In genomic region chr1:167548059-167548932, GRCh38 we compare ENCODE assay signal across 13 cellular contexts. TPM values are rescaled to one million over a fixed set of nuclear protein-coding genes. Genes with fewer than 3 reads are reported as not detected.
DNase-seq lines count a peak whose midpoint lies in the region; ATAC-seq and TF ChIP-seq lines count a peak whose summit lies in the region.
"Had no signal": no experiment of that assay in that cellular context is flagged by ENCODE, and none has a peak within 500 bp of the region (broad histone marks: within the 10 kb centered on the region; RNA-seq: fewer than 3 reads in every experiment).

No MANE protein-coding gene starts in this region.

- BruUV-seq in PC-9 (replicated peaks; lab: Mats Ljungman, UMichigan): no TSS peak

- H3F3A ChIP-seq in PC-9 (ENCODE audit: insufficient read depth, low read depth): no peaks in the 10 kb centered on the region; the same call in 1 of the 2 replicates

- H3K27me3 ChIP-seq in CD4-positive, alpha-beta T cell (ENCODE audit: control insufficient read depth, insufficient read depth, low read length): no peaks in the 10 kb centered on the region
- H3K27me3 ChIP-seq in PC-9 (ENCODE audit: insufficient read depth, low read depth) (no peaks in the 10 kb centered on the region), sigmoid colon (no peaks in the 10 kb centered on the region)

- ATAC-seq in CD4-positive, alpha-beta T cell (ENCODE audit: poor library complexity): no peak
- ATAC-seq in GM18858 (IDR thresholded peaks at IDR 0.05; ENCODE audit: unreplicated experiment): no peak

- H2AFZ ChIP-seq in PC-9: no peak overlapping the region

- TF ChIP-seq POLR2A in sigmoid colon (IDR thresholded peaks at IDR 0.05): no peak

- TF ChIP-seq CTCF in CD4-positive, alpha-beta T cell (IDR thresholded peaks at IDR 0.05): no peak
- no peak for TF ChIP-seq CTCF in PC-9 (conservative IDR thresholded peaks at IDR 0.05)
- TF ChIP-seq CTCF in sigmoid colon (IDR thresholded peaks at IDR 0.05): no peak

- CTCF ChIA-PET in CD4-positive, alpha-beta T cell (lab: Charles Lee): no interaction called here
- CTCF ChIA-PET in PC-9 (lab: Charles Lee) (interaction anchor here (0.7 to 1.4 kb wide), 2 partner anchors 7 to 9 kb away, joined by 3 read pairs; no protein-coding TSS in a partner anchor), HEK293T (lab: Yijun Ruan, JAX) (interaction anchor here (0.7 to 0.9 kb wide), 3 partner anchors 7 to 149 kb away, joined by 3 read pairs; no protein-coding TSS in a partner anchor)

- no peak overlapping the region for H3K27ac Mint-ChIP-seq in CD4-positive, alpha-beta T cell

- peaks cover 38% of the 10 kb centered on the region for H3K36me3 Mint-ChIP-seq in CD4-positive, alpha-beta T cell (ENCODE audit: low read depth)

- peaks cover 23% of the 10 kb centered on the region for H3K4me1 ChIP-seq in PC-9 (replicated peaks; ENCODE audit: insufficient read depth)
- peaks cover 0 to 30% (median 21%) of the 10 kb centered on the region in 4 donors for H3K4me1 ChIP-seq in sigmoid colon
- H3K4me1 ChIP-seq: Caco-2, prostate gland had no signal

- 72 to 88% methylated on average over 5 of the region's 5 CpGs for WGBS in sigmoid colon, 2 donors

- no peak for DNase-seq in CD4-positive, alpha-beta T cell
- DNase-seq in PC-9 (no peak), fibroblast of gingiva (ENCODE audit: low read depth) (peak; percentile 81), sigmoid colon (no peak), T-helper 2 cell (no peak), HEK293T (ENCODE audit: extremely low spot score) (no peak)
- DNase-seq in activated effector memory CD4-positive, alpha-beta T cell treated with Interleukin-2 at 50 U/mL for 16 hours: no peak
- DNase-seq: Caco-2; NCI-H1694; stimulated activated naive CD4-positive, alpha-beta T cell; T-helper 1 cell had no signal

- intact Hi-C loops in CD4-positive, alpha-beta T cell (cut with DNase I, micrococcal nuclease): no loop called here
- intact Hi-C loops in PC-9 (cut with micrococcal nuclease; ENCODE audit: unreplicated experiment) (no loop called here), sigmoid colon (cut with DNase I) (no loop called here)

- no peaks in the 10 kb centered on the region for H4K20me1 ChIP-seq in PC-9 (ENCODE audit: insufficient read depth)

- no peaks in the 10 kb centered on the region for H3K79me2 ChIP-seq in PC-9 (ENCODE audit: low read depth)

- H3K9me3 Mint-ChIP-seq in CD4-positive, alpha-beta T cell: no peaks in the 10 kb centered on the region

- H3K27me3 Mint-ChIP-seq in CD4-positive, alpha-beta T cell: no peaks in the 10 kb centered on the region

- no peaks in the 10 kb centered on the region for H3K9me3 ChIP-seq in CD4-positive, alpha-beta T cell (ENCODE audit: control insufficient read depth, low read length)
- H3K9me3 ChIP-seq in PC-9 (ENCODE audit: insufficient read depth, low read depth) (no peaks in the 10 kb centered on the region), sigmoid colon (no peaks in the 10 kb centered on the region)
- H3K9me3 ChIP-seq: Caco-2, prostate gland had no signal

- H3K4me3 ChIP-seq in PC-9 (no peak overlapping the region), sigmoid colon (no peak overlapping the region)
- H3K4me3 ChIP-seq: prostate gland had no signal

- H3K4me2 ChIP-seq in PC-9: 0 out of 2 replicates have a peak overlapping the region, but pooled peaks have one; percentile 15

- H3K36me3 ChIP-seq in PC-9 (ENCODE audit: low read depth): no peaks in the 10 kb centered on the region
- peaks cover 0 to 41% (median 8%) of the 10 kb centered on the region in 4 donors for H3K36me3 ChIP-seq in sigmoid colon
- H3K36me3 ChIP-seq: prostate gland had no signal

- TF ChIP-seq EP300 in sigmoid colon (IDR thresholded peaks at IDR 0.05): no peak

- peak overlapping the region; percentile 1 for H3K4me3 Mint-ChIP-seq in CD4-positive, alpha-beta T cell

- H3K9me2 ChIP-seq in PC-9 (ENCODE audit: insufficient read depth): no peaks in the 10 kb centered on the region

- POLR2A ChIA-PET in CD4-positive, alpha-beta T cell (lab: Charles Lee): interaction anchor here (0.6 kb wide), 1 partner anchor 21 kb away, joined by 3 read pairs; no protein-coding TSS in a partner anchor
- POLR2A ChIA-PET in PC-9 (lab: Charles Lee; ENCODE audit: unreplicated experiment): no interaction called here
- POLR2A ChIA-PET in HEK293T (lab: Yijun Ruan, JAX): no interaction called here

- peaks cover 39% of the 10 kb centered on the region for H3K4me1 Mint-ChIP-seq in CD4-positive, alpha-beta T cell (ENCODE audit: low read depth)

- H3K27ac ChIP-seq in CD4-positive, alpha-beta T cell (ENCODE audit: low read depth, low read length): no peak overlapping the region
- H3K27ac ChIP-seq in PC-9 (peak overlapping the region; percentile 37; the same call in 1 of the 2 replicates), sigmoid colon (peak overlapping the region; percentile 33 to 55 (median 42))
- H3K27ac ChIP-seq: prostate gland had no signal

TF ChIP-seq in HEK293T, 16 proteins besides CTCF, POLR2A, EP300 and RAD21:
- TF ChIP-seq ZNF384 (IDR thresholded peaks at IDR 0.05): no peak
- no peak for TF ChIP-seq NFRKB (IDR thresholded peaks at IDR 0.05)
- TF ChIP-seq, protein P1, sequence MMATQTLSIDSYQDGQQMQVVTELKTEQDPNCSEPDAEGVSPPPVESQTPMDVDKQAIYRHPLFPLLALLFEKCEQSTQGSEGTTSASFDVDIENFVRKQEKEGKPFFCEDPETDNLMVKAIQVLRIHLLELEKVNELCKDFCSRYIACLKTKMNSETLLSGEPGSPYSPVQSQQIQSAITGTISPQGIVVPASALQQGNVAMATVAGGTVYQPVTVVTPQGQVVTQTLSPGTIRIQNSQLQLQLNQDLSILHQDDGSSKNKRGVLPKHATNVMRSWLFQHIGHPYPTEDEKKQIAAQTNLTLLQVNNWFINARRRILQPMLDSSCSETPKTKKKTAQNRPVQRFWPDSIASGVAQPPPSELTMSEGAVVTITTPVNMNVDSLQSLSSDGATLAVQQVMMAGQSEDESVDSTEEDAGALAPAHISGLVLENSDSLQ (IDR thresholded peaks at IDR 0.05): no peak
- TF ChIP-seq ELF4 (IDR thresholded peaks at IDR 0.05): no peak
- TF ChIP-seq SUZ12 (IDR thresholded peaks at IDR 0.05): no peak
- TF ChIP-seq TARDBP (IDR thresholded peaks at IDR 0.05): no peak
- no peak for TF ChIP-seq BHLHE40 (IDR thresholded peaks at IDR 0.05; ENCODE audit: borderline replicate concordance)
- no peak for TF ChIP-seq FOXK2 (IDR thresholded peaks at IDR 0.05)

RNA-seq across cellular contexts. Expression of gene CREG1, which starts 5.3 kb away (rescaled TPM):
- total RNA-seq in CD4-positive, alpha-beta T cell: 10 to 100 TPM; 10.7 to 11.2 TPM
- total RNA-seq in PC-9 (2021) (31.6 and 34.6 TPM in 2 replicates), sigmoid colon (100 to 1,000 TPM; 139 to 180 (median 168) TPM)
- polyA plus RNA-seq in sigmoid colon: 10 to 100 TPM; 48.0 to 99.4 (median 55.9) TPM

RNA-seq across cellular contexts. Expression of gene CD247, which starts 30.0 kb away (rescaled TPM):
- total RNA-seq in CD4-positive, alpha-beta T cell: 100 to 1,000 TPM; 355 to 378 TPM
- total RNA-seq in PC-9 (2021) (not detected in 2 replicates), sigmoid colon (1 to 10 TPM in 1 of 4 donors, under 1 TPM in 1, not detected in 2; 0.36 to 1.8 TPM)
- polyA plus RNA-seq in sigmoid colon: 10 to 100 TPM in 1 of 3 donors, under 1 TPM in 1, not detected in 1; 0.92 to 20.3 TPM
- total RNA-seq: Caco-2 had no signal

Comparison
In these comparisons a context has a peak if more than half of its experiments do, and no peak if none do; other contexts are left out.
1. RNA of gene CD247, which starts 30.0 kb away (total RNA-seq): 355 to 378 TPM in CD4-positive, alpha-beta T cell; 0.36 to 1.8 TPM in sigmoid colon and not detected in PC-9; every median in the first group is over 100 times any median in the second.